In genomic region chr1:111624382-111624781, GRCh38 we compare ENCODE assay signal across 1 cellular context.
TF ChIP-seq lines count a peak whose summit lies in the region.

No MANE protein-coding gene starts in this region.

TF ChIP-seq in GM12878, 131 proteins besides CTCF, POLR2A, EP300 and RAD21 (continued from another document):
- TF ChIP-seq IRF5 (IDR thresholded peaks at IDR 0.05; ENCODE audit: borderline replicate concordance) (no peak), RELA (IDR thresholded peaks at IDR 0.05; ENCODE audit: borderline replicate concordance, partially characterized antibody) (no peak), ATF7 (IDR thresholded peaks at IDR 0.05; ENCODE audit: low read depth) (peak; percentile 48; the same call in 1 of the 2 replicates), JUNB (IDR thresholded peaks at IDR 0.05) (0 out of 2 replicates have a peak, but pooled peaks have one; percentile 10), SMARCA5 (IDR thresholded peaks at IDR 0.05) (0 out of 2 replicates have a peak, but pooled peaks have one; percentile 26), ZNF687 (IDR thresholded peaks at IDR 0.05) (peak; percentile 41; the same call in 1 of the 2 replicates), EGR1 (IDR thresholded peaks at IDR 0.05; ENCODE audit: borderline replicate concordance in 1 of 2, low read depth in 2 of 2, low read length in 2 of 2) (no peak), MXI1 (IDR thresholded peaks at IDR 0.05; ENCODE audit: low read depth, low read length) (peak; percentile 66), HDAC2 (IDR thresholded peaks at IDR 0.05) (no peak), IRF3 (IDR thresholded peaks at IDR 0.05) (no peak), FOXM1 (IDR thresholded peaks at IDR 0.05; ENCODE audit: low read depth, low read length) (no peak)
